22 cellular contexts compared by ENCODE assay signal in the genomic region with DNA sequence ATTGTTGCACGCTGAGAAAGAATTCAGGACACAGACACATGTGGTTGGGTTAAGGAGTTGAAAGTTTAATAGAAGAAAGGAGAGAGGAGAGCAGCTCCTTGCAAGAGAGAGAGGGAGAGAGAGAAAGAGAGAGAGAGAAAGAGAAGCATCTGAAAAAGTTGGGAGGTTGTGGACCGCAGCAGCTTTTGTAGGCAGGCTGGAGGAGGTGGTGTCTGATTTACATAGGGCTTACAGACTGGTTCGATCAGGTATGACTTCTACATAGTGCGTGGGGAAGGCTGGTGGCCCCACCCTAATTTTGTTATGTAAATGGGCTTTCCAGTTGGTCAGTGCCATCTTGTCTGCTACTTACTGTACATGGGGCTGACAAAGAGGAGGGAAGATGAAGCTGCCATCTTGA. TPM values are rescaled to one million over a fixed set of nuclear protein-coding genes. Genes with fewer than 3 reads are reported as not detected.
A peak's percentile ranks its signal among the peaks of the same experiment; 100 is the strongest.
DNase-seq lines count a peak whose midpoint lies in the region; ATAC-seq, FAIRE-seq and TF ChIP-seq lines count a peak whose summit lies in the region.
"Had no signal": no experiment of that assay in that cellular context is flagged by ENCODE, and none has a peak within 500 bp of the region (broad histone marks: within the 10 kb centered on the region; RNA-seq: fewer than 3 reads in every experiment).

No MANE protein-coding gene starts in this region.

- H3K14ac ChIP-seq in H1 (ENCODE audit: insufficient read length): no peak overlapping the region

- H3K36me3 ChIP-seq in HUES48 (ENCODE audit: control insufficient read depth, insufficient read depth, low read length) (no peaks in the 10 kb centered on the region), H1 (ENCODE audit: control insufficient read depth in 2 of 4, insufficient read depth in 4 of 4, low read length in 3 of 4) (no peaks in the 10 kb centered on the region)

- peak overlapping the region; percentile 93 for H3K18ac ChIP-seq in H1 (ENCODE audit: extremely low read depth, low read length)

- H2BK5ac ChIP-seq in H1 (ENCODE audit: low read depth, low read length): peak overlapping the region; percentile 77

- H3K79me2 ChIP-seq in H1 (ENCODE audit: control insufficient read depth in 1 of 2, insufficient read depth in 2 of 2, low read length in 2 of 2): no peaks in the 10 kb centered on the region

- H3K4me3 Mint-ChIP-seq in CD14-positive monocyte: no peak overlapping the region
- H3K4me3 Mint-ChIP-seq: CD4-positive, CD25-positive, alpha-beta regulatory T cell had no signal

- H4K8ac ChIP-seq in H1 (ENCODE audit: extremely low read depth, insufficient read depth, low read length): no peak overlapping the region

- H3K4me2 ChIP-seq in H1 (ENCODE audit: insufficient read depth in 1 of 2, low read depth in 2 of 2, low read length in 2 of 2): peak overlapping the region; percentile 61 to 91
- H3K4me2 ChIP-seq: SK-N-SH had no signal

- no peak overlapping the region for H3K27ac Mint-ChIP-seq in CD14-positive monocyte
- H3K27ac Mint-ChIP-seq: CD4-positive, CD25-positive, alpha-beta regulatory T cell had no signal

- no peak for TF ChIP-seq EP300 in H1 (IDR thresholded peaks at IDR 0.05; ENCODE audit: borderline replicate concordance in 1 of 2, low read depth in 2 of 2, low read length in 2 of 2)

- 39% methylated on average over 4 of the region's 4 CpGs; no CpG with 5 or more reads in 1 of the 2 experiments for WGBS in H1 (ENCODE audit: extremely low coverage in 1 of 2, insufficient coverage in 1 of 2, insufficient read length in 1 of 2, insufficient replicate concordance in 2 of 2, low coverage in 1 of 2, low lambda C conversion rate in 2 of 2, missing lambda C conversion rate in 1 of 2), 2 experiments

- no peaks in the 10 kb centered on the region for H3K79me1 ChIP-seq in H1 (ENCODE audit: low read depth, low read length)

- H2AFZ ChIP-seq in H1 (ENCODE audit: low read length): no peak overlapping the region
- H2AFZ ChIP-seq: GM23248 had no signal

- TF ChIP-seq POLR2A in H1 (IDR thresholded peaks at IDR 0.05; ENCODE audit: control extremely low read depth in 1 of 2, low read depth in 2 of 2, low read length in 2 of 2) (peak; percentile 6 to 20; a peak in 1 of 3 replicates), H54 (IDR thresholded peaks at IDR 0.05; ENCODE audit: low read depth, low read length) (no peak)

- CTCF ChIA-PET in H1 (lab: Charles Lee; ENCODE audit: partially characterized antibody): interaction anchor here (1.3 kb wide), 1 partner anchor 18 kb away, joined by 4 read pairs; no protein-coding TSS in a partner anchor

- peak overlapping the region; percentile 94 for H3K27ac ChIP-seq in HUES48 (ENCODE audit: low read depth, low read length)
- peak overlapping the region; percentile 89 for H3K27ac ChIP-seq in H1 (ENCODE audit: low read depth, low read length)

- ATAC-seq in GM18907 (IDR thresholded peaks at IDR 0.05; ENCODE audit: unreplicated experiment): no peak
- ATAC-seq: Right ventricle myocardium inferior had no signal

- H3K4me3 ChIP-seq in HUES48 (ENCODE audit: low read depth, low read length): peak overlapping the region; percentile 35
- peak overlapping the region; percentile 1 to 57 (median 22); a peak in 6 of 8 replicates for H3K4me3 ChIP-seq in H1 (ENCODE audit: extremely low read depth in 1 of 4, insufficient read depth in 2 of 4, low read depth in 3 of 4, low read length in 4 of 4)
- H3K4me3 ChIP-seq: GM23248 had no signal

- peaks cover 0 to 2% (median 0%) of the 10 kb centered on the region in 7 donors for H3K9me3 Mint-ChIP-seq in CD14-positive monocyte

- peaks cover 48% of the 10 kb centered on the region for H3K4me1 ChIP-seq in HUES48 (ENCODE audit: control insufficient read depth, insufficient read depth, low read length)
- peaks cover 0 to 13% (median 7%) of the 10 kb centered on the region in 4 experiments; a peak in 4 of 7 replicates for H3K4me1 ChIP-seq in H1 (replicated peaks in 1 of 4; ENCODE audit: control insufficient read depth in 3 of 4, insufficient read depth in 4 of 4, low read length in 3 of 4)
- H3K4me1 ChIP-seq: Caco-2 had no signal

- no peak overlapping the region for H2BK15ac ChIP-seq in H1 (ENCODE audit: low read length)

- peak overlapping the region; percentile 60 for H3K9ac ChIP-seq in HUES48 (ENCODE audit: low read depth, low read length)
- peak overlapping the region in 3 of 4 experiments; percentile 20 to 77 (median 43); a peak in 5 of 7 replicates for H3K9ac ChIP-seq in H1 (replicated peaks in 1 of 4; ENCODE audit: extremely low read depth in 1 of 4, low read depth in 3 of 4, low read length in 3 of 4)
- H3K9ac ChIP-seq: GM23248, SK-N-SH had no signal

- H3K27me3 ChIP-seq in HUES48 (ENCODE audit: control insufficient read depth, insufficient read depth, low read length): no peaks in the 10 kb centered on the region
- no peaks in the 10 kb centered on the region for H3K27me3 ChIP-seq in H1 (replicated peaks in 1 of 4; ENCODE audit: control insufficient read depth in 3 of 4, extremely low read depth in 1 of 4, insufficient read depth in 3 of 4, low read length in 3 of 4)

- no peaks in the 10 kb centered on the region for H4K20me1 ChIP-seq in H1 (replicated peaks in 1 of 2; ENCODE audit: control insufficient read depth in 1 of 2, insufficient read depth in 2 of 2, low read length in 2 of 2)

- H3K56ac ChIP-seq in H1 (replicated peaks; ENCODE audit: insufficient read length, low read depth, low read length): no peak overlapping the region

- H3K4me1 Mint-ChIP-seq in CD14-positive monocyte: peaks cover 3% of the 10 kb centered on the region
- H3K4me1 Mint-ChIP-seq: CD4-positive, CD25-positive, alpha-beta regulatory T cell had no signal

- H2AK5ac ChIP-seq in H1 (ENCODE audit: low read depth, low read length): 0 out of 2 replicates have a peak overlapping the region, but pooled peaks have one; percentile 75

- no peaks in the 10 kb centered on the region for H3K9me3 ChIP-seq in HUES48 (ENCODE audit: control insufficient read depth, insufficient read depth, low read length)
- no peaks in the 10 kb centered on the region for H3K9me3 ChIP-seq in H1 (ENCODE audit: insufficient read depth in 2 of 2, low read depth in 1 of 2, low read length in 1 of 2)
- H3K9me3 ChIP-seq: Caco-2, SK-N-SH had no signal

- no peak for TF ChIP-seq RAD21 in H1 (IDR thresholded peaks at IDR 0.05 in 1 of 2, conservative IDR thresholded peaks at IDR 0.05 in 1 of 2; ENCODE audit: low read depth in 2 of 2, low read length in 2 of 2)

- no peaks in the 10 kb centered on the region for H3K36me3 Mint-ChIP-seq in CD14-positive monocyte
- H3K36me3 Mint-ChIP-seq: CD4-positive, CD25-positive, alpha-beta regulatory T cell had no signal

- peak overlapping the region; percentile 92 for H2BK12ac ChIP-seq in H1 (ENCODE audit: low read depth, low read length)

- peak overlapping the region; percentile 87 for H2BK120ac ChIP-seq in H1 (replicated peaks; ENCODE audit: low read depth, low read length)

- H3K4ac ChIP-seq in H1 (replicated peaks; ENCODE audit: insufficient read length, low read depth, low read length): peak overlapping the region; percentile 85

- no peak for TF ChIP-seq CTCF in H1 (IDR thresholded peaks at IDR 0.05; ENCODE audit: control extremely low read depth in 1 of 3, insufficient read depth in 1 of 3, low read depth in 1 of 3, low read length in 3 of 3)
- TF ChIP-seq CTCF in CD14-positive monocyte (IDR thresholded peaks at IDR 0.05): no peak

- DNase-seq in H1 (ENCODE audit: low read depth in 1 of 2, low spot score in 2 of 2) (no peak), islet precursor cell (peak; percentile 49), C1 segment of cervical spinal cord (lab: John Stamatoyannopoulos, UW) (no peak), H54 (ENCODE audit: insufficient read length, low spot score) (no peak), CD14-positive monocyte (ENCODE audit: low spot score) (no peak)
- DNase-seq: Caco-2; CD4-positive, CD25-positive, alpha-beta regulatory T cell; GF-D8; GM23248; NCI-H1105; NCI-H1694 treated with DMSO at 0.1 percent for 48 hours; NCI-H2227 treated with DMSO at 0.1 percent for 48 hours; NCI-H510A treated with DMSO at 0.1 percent for 48 hours; NCI-H774; SK-N-SH had no signal

- peak overlapping the region; percentile 91 for H4K91ac ChIP-seq in H1 (replicated peaks; ENCODE audit: insufficient read length, low read length)

- intact Hi-C loops in CD14-positive monocyte (cut with micrococcal nuclease): no loop called here

- no peak overlapping the region for H3K23ac ChIP-seq in H1 (ENCODE audit: insufficient read length)

- H3K23me2 ChIP-seq in H1 (ENCODE audit: low read depth, low read length): no peaks in the 10 kb centered on the region

- H2BK20ac ChIP-seq in H1 (ENCODE audit: low read length): no peak overlapping the region

- peaks cover 3 to 17% (median 6%) of the 10 kb centered on the region in 3 donors for H3K27me3 Mint-ChIP-seq in CD14-positive monocyte (ENCODE audit: low read depth in 3 of 3)

- H4K5ac ChIP-seq in H1 (ENCODE audit: insufficient read length, low read depth, low read length): peak overlapping the region; percentile 82

- FAIRE-seq in H1 (lab: Jason Lieb, UNC) (no peak), H54 (lab: Jason Lieb, UNC) (no peak)
- FAIRE-seq: GM19239, RCC 7860 had no signal

- POLR2A ChIA-PET in H1 (lab: Charles Lee; ENCODE audit: partially characterized antibody): interaction anchor here (0.8 to 2.9 kb wide), 3 partner anchors 8 to 11 kb away, joined by 3 to 10 read pairs (median 3); no protein-coding TSS in a partner anchor

TF ChIP-seq in H1, 55 proteins besides CTCF, POLR2A, EP300 and RAD21 (continues in another document):
- TF ChIP-seq SUZ12 (IDR thresholded peaks at IDR 0.05; ENCODE audit: low read length): no peak

RNA-seq across cellular contexts. Expression of a gene that starts 27.5 kb away (rescaled TPM):
- total RNA-seq in H1 (2021; fragmentation: NEBNext Ultra II Directional; extraction: Animal tissue kit (Norgen Biotek cat#: 25700)): 65.3 and 65.4 TPM in 2 replicates
- polyA plus RNA-seq in H1 (2011; rRNA removed) (52.8 and 63.7 TPM in 2 replicates), CD14-positive monocyte (not detected)
- 60.6 TPM for polyA plus RNA-seq in H1 (2011; cell fraction: cytosol; rRNA removed)
- polyA plus RNA-seq in H1 (2011; cell fraction: nucleus; rRNA removed): 54.9 TPM
- 49.3 to 58.7 TPM (median 56.4 TPM) in 4 replicates for polyA plus RNA-seq in H1 (2012, experiment 1 of 2)
- 26.6 TPM for polyA plus RNA-seq in H1 (2012, experiment 2 of 2)
- 29.1 TPM for polyA plus RNA-seq in H1 (2013, experiment 1 of 2)
- 29.7 TPM for polyA plus RNA-seq in H1 (2013, experiment 2 of 2)
- polyA minus RNA-seq in H1 (2011; rRNA and poly(A)+ RNA removed): 78.1 and 104 TPM in 2 replicates
- polyA minus RNA-seq in H1 (2011; cell fraction: cytosol; rRNA and poly(A)+ RNA removed): 55.3 TPM
- 40.5 TPM for polyA minus RNA-seq in H1 (2011; cell fraction: nucleus; rRNA and poly(A)+ RNA removed)
- total RNA-seq: CD4-positive, CD25-positive, alpha-beta regulatory T cell; HT1080; OCI-LY7 had no signal
- polyA plus RNA-seq: CD4-positive, CD25-positive, alpha-beta regulatory T cell had no signal

RNA-seq across cellular contexts. Expression of a gene that starts 49.4 kb away (rescaled TPM):
- 0.31 and 0.78 TPM in 2 replicates for total RNA-seq in H1 (2021; fragmentation: NEBNext Ultra II Directional; extraction: Animal tissue kit (Norgen Biotek cat#: 25700))
- polyA plus RNA-seq in H1 (2011; rRNA removed): 0.19 and 0.33 TPM in 2 replicates
- 0.57 TPM for polyA plus RNA-seq in H1 (2011; cell fraction: cytosol; rRNA removed)
- 0.23 TPM for polyA plus RNA-seq in H1 (2011; cell fraction: nucleus; rRNA removed)
- polyA plus RNA-seq in H1 (2012, experiment 1 of 2): 0.22 to 0.42 TPM (median 0.31 TPM) in 4 replicates
- polyA plus RNA-seq in H1 (2012, experiment 2 of 2): not detected
- 0.71 TPM for polyA plus RNA-seq in H1 (2013, experiment 1 of 2)
- 0.35 TPM for polyA plus RNA-seq in H1 (2013, experiment 2 of 2)
- 0.34 and 0.54 TPM in 2 replicates for polyA minus RNA-seq in H1 (2011; rRNA and poly(A)+ RNA removed)
- polyA minus RNA-seq in H1 (2011; cell fraction: cytosol; rRNA and poly(A)+ RNA removed): not detected
- 0.40 TPM for polyA minus RNA-seq in H1 (2011; cell fraction: nucleus; rRNA and poly(A)+ RNA removed)
- polyA plus RNA-seq in CD14-positive monocyte: not detected
- total RNA-seq: CD4-positive, CD25-positive, alpha-beta regulatory T cell; HT1080; OCI-LY7 had no signal
- polyA plus RNA-seq: CD4-positive, CD25-positive, alpha-beta regulatory T cell had no signal

Comparison
In these comparisons a context has a peak if more than half of its experiments do, and no peak if none do; other contexts are left out.
1. RNA of a gene that starts 27.5 kb away (polyA plus RNA-seq): 26.6 to 63.7 TPM in H1; not detected in CD14-positive monocyte; every median in the first group is over 10 times any median in the second.